Comparison of ENCODE assay signal across 8 cellular contexts in genomic region chr22:41286639-41287091, GRCh38. TPM values are rescaled to one million over a fixed set of nuclear protein-coding genes. Genes with fewer than 3 reads are reported as not detected.
DNase-seq lines count a peak whose midpoint lies in the region; ATAC-seq, FAIRE-seq and TF ChIP-seq lines count a peak whose summit lies in the region.

No MANE protein-coding gene starts in this region.

- TF ChIP-seq EP300 in SK-N-SH (IDR thresholded peaks at IDR 0.05; ENCODE audit: borderline replicate concordance in 1 of 2, low read depth in 1 of 2, low read length in 1 of 2): no peak

- peak overlapping the region; percentile 48 to 60 for H3K4me3 ChIP-seq in SK-N-SH (ENCODE audit: low read depth in 2 of 2, low read length in 1 of 2)
- peak overlapping the region; percentile 17 for H3K4me3 ChIP-seq in hepatocyte

- peak overlapping the region; percentile 83 for H2AFZ ChIP-seq in SK-N-SH (ENCODE audit: low read depth)
- H2AFZ ChIP-seq in hepatocyte: peak overlapping the region; percentile 49

- H3K4me2 ChIP-seq in SK-N-SH (peak overlapping the region; percentile 87), hepatocyte (peak overlapping the region; percentile 73)

- POLR2A ChIA-PET in SK-N-SH (lab: Yijun Ruan, JAX): interaction anchor here (1.2 to 1.4 kb wide), 2 partner anchors 15 to 115 kb away, joined by 3 to 8 read pairs; partner anchors contain the start of gene ZC3H7B

- 1% methylated on average over 15 of the region's 15 CpGs for WGBS in SK-N-SH (ENCODE audit: low lambda C conversion rate)
- 26% methylated on average over 15 of the region's 15 CpGs for WGBS in hepatocyte (ENCODE audit: low lambda C conversion rate, missing lambda C conversion rate)

- no peak for TF ChIP-seq RAD21 in SK-N-SH (IDR thresholded peaks at IDR 0.05; ENCODE audit: low read length)

- H3K27ac ChIP-seq in SK-N-SH (ENCODE audit: low read depth in 2 of 2, low read length in 1 of 2) (peak overlapping the region; percentile 86 to 91), hepatocyte (peak overlapping the region; percentile 97)

- FAIRE-seq in RCC 7860 (lab: Jason Lieb, UNC): no peak

- H3F3A ChIP-seq in SK-N-SH (replicated peaks; ENCODE audit: insufficient read depth): peaks cover 18% of the 10 kb centered on the region

- H3K9me2 ChIP-seq in SK-N-SH (no peaks in the 10 kb centered on the region), hepatocyte (replicated peaks; ENCODE audit: insufficient read depth) (no peaks in the 10 kb centered on the region)

- H3K9me3 ChIP-seq in SK-N-SH: no peaks in the 10 kb centered on the region
- no peaks in the 10 kb centered on the region for H3K9me3 ChIP-seq in hepatocyte (ENCODE audit: low read depth)

- H3K4me1 ChIP-seq in SK-N-SH (ENCODE audit: control insufficient read depth in 1 of 2, insufficient read depth in 2 of 2, low read depth in 1 of 2, low read length in 1 of 2): peaks cover 4 to 5% of the 10 kb centered on the region in 2 experiments; a peak in 2 of 4 replicates
- peaks cover 24% of the 10 kb centered on the region for H3K4me1 ChIP-seq in hepatocyte (ENCODE audit: insufficient read depth)

- H3K9ac ChIP-seq in SK-N-SH: peak overlapping the region; percentile 59; the same call in 1 of the 2 replicates

- H4K20me1 ChIP-seq in SK-N-SH (ENCODE audit: insufficient read depth) (no peaks in the 10 kb centered on the region), hepatocyte (ENCODE audit: insufficient read depth, poor library complexity, severe bottlenecking) (no peaks in the 10 kb centered on the region)

- H3K36me3 ChIP-seq in SK-N-SH (replicated peaks in 1 of 2; ENCODE audit: control insufficient read depth in 1 of 2, insufficient read depth in 2 of 2, low read length in 1 of 2): peaks cover 3 to 6% of the 10 kb centered on the region in 2 experiments
- no peaks in the 10 kb centered on the region for H3K36me3 ChIP-seq in hepatocyte (replicated peaks; ENCODE audit: insufficient read depth, low read depth)

- DNase-seq in SK-N-SH: peak; percentile 26
- DNase-seq in RCC 7860 (ENCODE audit: low spot score): peak; percentile 32
- DNase-seq in activated naive CD4-positive, alpha-beta T cell treated with Interleukin-2 at 50 U/mL for 16 hours: peak; percentile 48
- DNase-seq in hepatocyte (ENCODE audit: low spot score): peak; percentile 35
- DNase-seq in stimulated activated CD4-positive, alpha-beta T cell treated with anti-CD3 and anti-CD28 coated beads, Interleukin-12 subunit alpha, Interleukin-12 subunit beta, amount 100 ng/mL, for 48 hours (ENCODE audit: low read depth in 2 of 3, low spot score in 1 of 3): peak in 2 of 3 donors; percentile 28 to 30
- DNase-seq in NCI-H524 (lab: John Stamatoyannopoulos, UW): no peak

- H3K79me2 ChIP-seq in SK-N-SH (ENCODE audit: insufficient read depth) (peaks cover 40% of the 10 kb centered on the region), hepatocyte (peaks cover 33% of the 10 kb centered on the region)

- ATAC-seq in SK-N-SH treated with all-trans-retinoic acid at 6 μM for 48 hours (no peak; the same call in 2 of the 3 replicates), HG03045 (IDR thresholded peaks at IDR 0.05; ENCODE audit: unreplicated experiment) (peak; percentile 1)

- CTCF ChIA-PET in SK-N-SH (lab: Yijun Ruan, JAX): no interaction called here

- TF ChIP-seq CTCF in SK-N-SH (IDR thresholded peaks at IDR 0.05) (no peak), hepatocyte (IDR thresholded peaks at IDR 0.05; ENCODE audit: poor library complexity) (no peak)

- H3K27me3 ChIP-seq in SK-N-SH (ENCODE audit: insufficient read depth) (no peaks in the 10 kb centered on the region), hepatocyte (no peaks in the 10 kb centered on the region)

TF ChIP-seq in SK-N-SH, 30 proteins besides CTCF, POLR2A, EP300 and RAD21:
- TF ChIP-seq MXI1 (IDR thresholded peaks at IDR 0.05; ENCODE audit: low read depth, low read length) (peak; percentile 47; the same call in 1 of the 2 replicates), RFX5 (IDR thresholded peaks at IDR 0.05; ENCODE audit: low read length) (no peak), GATA2 (CRISPR knock-in tag; IDR thresholded peaks at IDR 0.05) (no peak)

TF ChIP-seq in SK-N-SH treated with all-trans-retinoic acid at 6 μM for 48 hours, 23 proteins besides CTCF, POLR2A, EP300 and RAD21:
- TF ChIP-seq ARNTL (CRISPR knock-in tag; IDR thresholded peaks at IDR 0.05; ENCODE audit: borderline replicate concordance, low read depth) (no peak), SNAI2 (CRISPR knock-in tag; IDR thresholded peaks at IDR 0.05) (no peak), ZFP30 (CRISPR knock-in tag; IDR thresholded peaks at IDR 0.05) (no peak), ZNF565 (CRISPR knock-in tag; conservative IDR thresholded peaks at IDR 0.05; ENCODE audit: low read depth) (no peak), TSHZ2 (CRISPR knock-in tag; IDR thresholded peaks at IDR 0.05) (no peak), POU6F1 (CRISPR knock-in tag; IDR thresholded peaks at IDR 0.05; ENCODE audit: borderline replicate concordance, low read depth) (no peak)
TF ChIP-seq in SK-N-SH treated with all-trans-retinoic acid at 6 μM for 48 hours: peak in this region for 0.

RNA-seq across cellular contexts. Expression of gene RANGAP1, which starts 0.7 kb away (rescaled TPM):
- polyA plus RNA-seq in SK-N-SH (2012; rRNA removed) (65.8 and 67.1 TPM in 2 replicates), hepatocyte (34.6 and 38.1 TPM in 2 replicates)
- 31.3 and 43.2 TPM in 2 replicates for polyA plus RNA-seq in SK-N-SH (2012; cell fraction: cytosol; rRNA removed)
- 106 and 141 TPM in 2 replicates for polyA plus RNA-seq in SK-N-SH (2012; cell fraction: nucleus; rRNA removed)
- 34.2 and 35.2 TPM in 2 replicates for total RNA-seq in hepatocyte

RNA-seq across cellular contexts. Expression of gene ZC3H7B, which starts 14.7 kb away (rescaled TPM):
- polyA plus RNA-seq in SK-N-SH (2012; rRNA removed): 21.7 and 27.1 TPM in 2 replicates
- 11.6 and 17.6 TPM in 2 replicates for polyA plus RNA-seq in SK-N-SH (2012; cell fraction: cytosol; rRNA removed)
- 44.4 and 48.1 TPM in 2 replicates for polyA plus RNA-seq in SK-N-SH (2012; cell fraction: nucleus; rRNA removed)
- total RNA-seq in hepatocyte: 27.1 and 30.5 TPM in 2 replicates
- polyA plus RNA-seq in hepatocyte: 6.4 and 6.9 TPM in 2 replicates

RNA-seq across cellular contexts. Expression of gene CHADL, which starts 45.9 kb away (rescaled TPM):
- polyA plus RNA-seq in SK-N-SH (2012; rRNA removed): 0.03 and 0.08 TPM in 2 replicates
- 0.01 and 0.08 TPM in 2 replicates for polyA plus RNA-seq in SK-N-SH (2012; cell fraction: cytosol; rRNA removed)
- polyA plus RNA-seq in SK-N-SH (2012; cell fraction: nucleus; rRNA removed): 0.69 and 0.72 TPM in 2 replicates
- total RNA-seq in hepatocyte: 1.00 and 4.5 TPM in 2 replicates
- polyA plus RNA-seq in hepatocyte: 1.2 and 1.4 TPM in 2 replicates

Comparison
In these comparisons a context has a peak if more than half of its experiments do, and no peak if none do; other contexts are left out.
1. DNase-seq: peak in SK-N-SH (single experiment), RCC 7860 (single experiment), activated naive CD4-positive, alpha-beta T cell treated with Interleukin-2 at 50 U/mL for 16 hours (single experiment), hepatocyte (single experiment) and stimulated activated CD4-positive, alpha-beta T cell treated with anti-CD3 and anti-CD28 coated beads, Interleukin-12 subunit alpha, Interleukin-12 subunit beta, amount 100 ng/mL, for 48 hours (2 of 3); none in NCI-H524 (0 of 2).